12 cellular contexts compared by ENCODE assay signal in genomic region chr17:72501404-72502110, GRCh38.
DNase-seq lines count a peak whose midpoint lies in the region.
"Had no signal": no experiment of that assay in that cellular context is flagged by ENCODE, and none has a peak within 500 bp of the region (broad histone marks: within the 10 kb centered on the region; RNA-seq: fewer than 3 reads in every experiment).

No MANE protein-coding gene starts in this region.

- peak overlapping the region; percentile 62 for H3K9ac ChIP-seq in GM23248
- H3K9ac ChIP-seq: BLaER1 had no signal

- H3K27ac ChIP-seq in GM23248 (peak overlapping the region; percentile 62; the same call in 1 of the 2 replicates), SJCRH30 (peak overlapping the region; percentile 76)
- H3K27ac ChIP-seq: BLaER1, SK-N-MC had no signal

- H3K27me3 ChIP-seq in GM23248 (replicated peaks; ENCODE audit: insufficient read depth) (no peaks in the 10 kb centered on the region), SJCRH30 (no peaks in the 10 kb centered on the region)
- H3K27me3 ChIP-seq: BLaER1 had no signal

- H3K36me3 ChIP-seq in GM23248 (ENCODE audit: low read depth) (no peaks in the 10 kb centered on the region), SJCRH30 (no peaks in the 10 kb centered on the region)
- H3K36me3 ChIP-seq: BLaER1 had no signal

- H3K4me3 ChIP-seq in GM23248 = peak overlapping the region; percentile 53
- H3K4me3 ChIP-seq in SJCRH30 = peak overlapping the region; percentile 51
- H3K4me3 ChIP-seq: BLaER1, SK-N-MC had no signal

- peaks cover 74% of the 10 kb centered on the region for H3K79me2 ChIP-seq in GM23248 (ENCODE audit: insufficient read depth)

- no peaks in the 10 kb centered on the region for H4K20me1 ChIP-seq in GM23248 (ENCODE audit: insufficient read depth)
- H4K20me1 ChIP-seq: BLaER1 had no signal

- in situ Hi-C loops in GM23248 (cut with MboI) = loop anchor here (25.0 kb wide), 1 partner anchor 364 kb away; no protein-coding TSS in a partner anchor

- WGBS in GM23248 (ENCODE audit: low coverage in 1 of 2, low lambda C conversion rate in 2 of 2, missing lambda C conversion rate in 2 of 2), 2 experiments = 53 to 64% methylated on average over 17 to 18 of the region's 18 CpGs

- peak overlapping the region; percentile 86 for H2AFZ ChIP-seq in GM23248

- H3K4me1 ChIP-seq in GM23248 (ENCODE audit: insufficient read depth) (peaks cover 18% of the 10 kb centered on the region), SJCRH30 (peaks cover 31% of the 10 kb centered on the region)
- H3K4me1 ChIP-seq: BLaER1 had no signal

- intact Hi-C loops in posterior cingulate gyrus (cut with DNase I) (no loop called here), posterior vena cava (cut with DNase I) (no loop called here)

- peaks cover 8% of the 10 kb centered on the region; the same call in 1 of the 2 replicates for H3F3A ChIP-seq in GM23248 (ENCODE audit: insufficient read depth)

- H3K9me3 ChIP-seq in GM23248 (ENCODE audit: low read depth) (no peaks in the 10 kb centered on the region), SJCRH30 (replicated peaks) (0 out of 2 replicates have a peak, but pooled peaks cover 2% of the 10 kb centered on the region)
- H3K9me3 ChIP-seq: BLaER1 had no signal

- H3K9me2 ChIP-seq in GM23248 (ENCODE audit: insufficient read depth) = no peaks in the 10 kb centered on the region

- DNase-seq in GM23248 = peak; percentile 34
- DNase-seq in SJCRH30 = peak; percentile 51 to 67
- peak in 34 of 51 donors; percentile 8 to 80 (median 50) for DNase-seq in hypothalamus (lab: John Stamatoyannopoulos, UW)
- DNase-seq in posterior cingulate gyrus = peak in 6 of 10 donors; percentile 37 to 87 (median 66)
- no peak for DNase-seq in NCI-H345 treated with DMSO at 0.1 percent for 48 hours (lab: John Stamatoyannopoulos, UW; ENCODE audit: unreplicated experiment)
- no peak for DNase-seq in NCI-H226
- DNase-seq in posterior vena cava (ENCODE audit: low spot score) = no peak
- no peak for DNase-seq in NCI-H1436 treated with DMSO at 0.1 percent for 48 hours (lab: John Stamatoyannopoulos, UW)
- DNase-seq: naive thymus-derived CD8-positive, alpha-beta T cell; stimulated activated naive CD8-positive, alpha-beta T cell treated with anti-CD3 and anti-CD28 coated beads, Interleukin-15, Interleukin-2, amounts not matched to agents 100 U/mL and 50 U/mL, for 24 hours had no signal

- peak overlapping the region; percentile 84 for H3K4me2 ChIP-seq in GM23248 (ENCODE audit: unreplicated experiment)
- H3K4me2 ChIP-seq: BLaER1 had no signal

Comparison
In these comparisons a context has a peak if more than half of its experiments do, and no peak if none do; other contexts are left out.
1. DNase-seq: peak in GM23248 (single experiment), SJCRH30 (2 of 2), hypothalamus (34 of 51) and posterior cingulate gyrus (6 of 10); none in NCI-H345 treated with DMSO at 0.1 percent for 48 hours (single experiment), NCI-H226 (single experiment), posterior vena cava (single experiment) and NCI-H1436 treated with DMSO at 0.1 percent for 48 hours (single experiment).